ENCODE assay signal across 24 cellular contexts in genomic region chr17:13462673-13463124, GRCh38.
"Had no signal": no experiment of that assay in that cellular context is flagged by ENCODE, and none has a peak within 500 bp of the region (broad histone marks: within the 10 kb centered on the region; RNA-seq: fewer than 3 reads in every experiment).

No MANE protein-coding gene starts in this region.

- H3K79me2 ChIP-seq: hepatocyte had no signal

- H3K27ac Mint-ChIP-seq: dendritic cell treated with granulocyte-macrophage colony-stimulating factor and Interleukin-4, amounts not matched to agents 40 ng/mL and 50 ng/mL, for 4 days; memory B cell; naive thymus-derived CD4-positive, alpha-beta T cell; nephron progenitor cell had no signal

- H3K36me3 Mint-ChIP-seq: memory B cell; naive thymus-derived CD4-positive, alpha-beta T cell had no signal

- DNase-seq: cerebellar nuclear complex; foreskin keratinocyte; head of caudate nucleus; kidney; left cardiac atrium; left ventricle myocardium inferior; lower lobe of right lung; midbrain; naive thymus-derived CD4-positive, alpha-beta T cell; nephron progenitor cell; ovary; stimulated activated CD4-positive, alpha-beta T cell treated with anti-CD3 and anti-CD28 coated beads, Interleukin-12 subunit alpha, Interleukin-12 subunit beta, amount 100 ng/mL, for 4 hours; stimulated activated CD4-positive, alpha-beta T cell treated with anti-CD3 and anti-CD28 coated beads, Interleukin-2, amount 100 ng/mL, for 48 hours; stimulated activated naive CD8-positive, alpha-beta T cell treated with anti-CD3 and anti-CD28 coated beads, Interleukin-15, Interleukin-2, amounts not matched to agents 100 U/mL and 50 U/mL, for 24 hours; tibial artery; upper lobe of left lung; uterus had no signal

- H3K9me3 ChIP-seq: left ventricle myocardium inferior, lower lobe of right lung, neutrophil, ovary, tibial artery, upper lobe of left lung, uterus had no signal

- H3K4me3 Mint-ChIP-seq: dendritic cell treated with granulocyte-macrophage colony-stimulating factor and Interleukin-4, amounts not matched to agents 40 ng/mL and 50 ng/mL, for 4 days; memory B cell; naive thymus-derived CD4-positive, alpha-beta T cell; nephron progenitor cell had no signal

- H3K4me3 ChIP-seq: hepatocyte, left ventricle myocardium inferior, lower lobe of right lung, ovary, skin epidermis, tibial artery, upper lobe of left lung, uterus had no signal

- H3K27ac ChIP-seq: foreskin keratinocyte, hepatocyte, left ventricle myocardium inferior, lower lobe of right lung, neutrophil, ovary, skin epidermis, tibial artery, upper lobe of left lung, uterus had no signal

- H3K36me3 ChIP-seq: left ventricle myocardium inferior, lower lobe of right lung, neutrophil, ovary, tibial artery, upper lobe of left lung, uterus had no signal

- ATAC-seq: foreskin keratinocyte; left cardiac atrium; naive thymus-derived CD4-positive, alpha-beta T cell; sciatic nerve; stimulated activated naive CD8-positive, alpha-beta T cell treated with anti-CD3 and anti-CD28 coated beads, Interleukin-15, Interleukin-2, amounts not matched to agents 100 U/mL and 50 U/mL, for 24 hours had no signal

- H3K27me3 Mint-ChIP-seq: dendritic cell treated with granulocyte-macrophage colony-stimulating factor and Interleukin-4, amounts not matched to agents 40 ng/mL and 50 ng/mL, for 4 days had no signal

- H3K4me1 ChIP-seq: foreskin keratinocyte, left ventricle myocardium inferior, lower lobe of right lung, tibial artery, upper lobe of left lung, uterus had no signal

- FAIRE-seq: colon, kidney had no signal

- H3K4me1 Mint-ChIP-seq: memory B cell; naive thymus-derived CD4-positive, alpha-beta T cell; nephron progenitor cell had no signal

- H3K9me3 Mint-ChIP-seq: dendritic cell treated with granulocyte-macrophage colony-stimulating factor and Interleukin-4, amounts not matched to agents 40 ng/mL and 50 ng/mL, for 4 days had no signal

- H2AFZ ChIP-seq: hepatocyte had no signal

- H3K4me2 ChIP-seq: hepatocyte had no signal

- H3K27me3 ChIP-seq: foreskin keratinocyte, hepatocyte, neutrophil, ovary, tibial artery, upper lobe of left lung, uterus had no signal
